In the genomic region with DNA sequence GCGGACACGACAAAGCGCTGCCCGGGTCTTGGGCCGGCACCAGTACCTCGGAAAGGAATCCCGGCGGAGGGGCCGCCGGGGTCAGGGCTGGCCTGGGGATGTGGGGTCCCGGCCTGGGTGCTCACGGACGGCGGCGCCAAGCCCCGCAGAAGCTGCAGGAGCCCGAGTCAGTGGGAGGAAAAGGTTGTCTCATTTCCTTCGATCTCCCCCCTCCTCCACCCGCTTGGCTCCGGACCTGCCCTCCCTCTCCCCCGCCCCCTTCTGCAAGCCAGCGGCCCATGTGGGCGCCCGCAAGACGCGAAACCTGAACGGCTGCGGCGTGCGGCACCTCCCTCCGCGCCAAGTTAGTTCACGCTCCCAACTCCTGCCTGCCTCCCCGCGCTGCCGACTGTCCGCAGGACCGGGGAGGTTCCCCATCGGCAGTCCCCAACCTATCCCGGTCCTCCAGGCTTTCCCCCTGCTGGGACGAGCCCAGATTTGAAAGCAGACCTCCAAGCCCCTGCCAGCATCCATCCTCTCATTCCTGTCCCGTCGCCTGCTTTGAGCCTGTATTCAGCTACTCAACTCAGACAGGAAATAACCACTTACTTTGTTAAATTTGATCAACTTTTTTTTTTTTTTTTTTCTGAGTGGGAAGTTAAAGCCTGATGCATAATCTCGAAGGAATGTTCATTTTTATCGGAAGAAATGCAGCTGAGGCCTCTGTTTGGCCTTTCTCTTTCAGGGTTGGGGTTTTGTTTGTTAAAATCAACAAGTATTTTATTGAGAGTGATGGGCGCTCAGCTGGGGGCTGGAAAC, we compare ENCODE assay signal across 8 cellular contexts. TPM values are rescaled to one million over a fixed set of nuclear protein-coding genes. Genes with fewer than 3 reads are reported as not detected.
A peak's percentile ranks its signal among the peaks of the same experiment; 100 is the strongest.
DNase-seq lines count a peak whose midpoint lies in the region; ATAC-seq and TF ChIP-seq lines count a peak whose summit lies in the region.

A gene with protein sequence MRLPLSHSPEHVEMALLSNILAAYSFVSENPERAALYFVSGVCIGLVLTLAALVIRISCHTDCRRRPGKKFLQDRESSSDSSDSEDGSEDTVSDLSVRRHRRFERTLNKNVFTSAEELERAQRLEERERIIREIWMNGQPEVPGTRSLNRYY (minus strand): TSS at position 172 of the 798 bp plus-strand sequence. CDS start 42,799 bp downstream, outside the sequence.

- no peak for TF ChIP-seq CTCF in osteocyte (IDR thresholded peaks at IDR 0.05)

- peaks cover 25% of the 10 kb centered on the region for H3K4me1 Mint-ChIP-seq in activated CD8-positive, alpha-beta memory T cell treated with anti-CD3 and anti-CD28 coated beads, Interleukin-2, amount 10 ng/mL, durations not matched to agents 7 days and 5 days
- peaks cover 57% of the 10 kb centered on the region for H3K4me1 Mint-ChIP-seq in osteocyte (ENCODE audit: unreplicated experiment)

- H3K9me3 Mint-ChIP-seq in activated CD8-positive, alpha-beta memory T cell treated with anti-CD3 and anti-CD28 coated beads, Interleukin-2, amount 10 ng/mL, durations not matched to agents 7 days and 5 days (ENCODE audit: low read depth): no peaks in the 10 kb centered on the region
- no peaks in the 10 kb centered on the region for H3K9me3 Mint-ChIP-seq in osteocyte (ENCODE audit: unreplicated experiment)

- peaks cover 64% of the 10 kb centered on the region for H3K27me3 Mint-ChIP-seq in activated CD8-positive, alpha-beta memory T cell treated with anti-CD3 and anti-CD28 coated beads, Interleukin-2, amount 10 ng/mL, durations not matched to agents 7 days and 5 days
- H3K27me3 Mint-ChIP-seq in osteocyte (ENCODE audit: unreplicated experiment): no peaks in the 10 kb centered on the region

- CTCF ChIA-PET in activated CD8-positive, alpha-beta memory T cell treated with anti-CD3 and anti-CD28 coated beads, Interleukin-2, amount 10 ng/mL, durations not matched to agents 7 days and 5 days (lab: Charles Lee): interaction anchor here (1.5 kb wide), 2 partner anchors 45 to 48 kb away, joined by 3 to 5 read pairs; no protein-coding TSS in a partner anchor

- DNase-seq in NCI-H2029 (lab: John Stamatoyannopoulos, UW): peak; percentile 9
- DNase-seq in NCI-H2029 treated with DMSO at 0.1 percent for 48 hours (lab: John Stamatoyannopoulos, UW): no peak
- peak; percentile 71 for DNase-seq in HS-27A (ENCODE audit: low read depth)
- no peak for DNase-seq in activated CD8-positive, alpha-beta memory T cell treated with anti-CD3 and anti-CD28 coated beads, Interleukin-2, amount 10 ng/mL, durations not matched to agents 7 days and 5 days
- peak; percentile 62 for DNase-seq in foreskin melanocyte
- peak; percentile 87 for DNase-seq in osteocyte (ENCODE audit: extremely low spot score, unreplicated experiment)
- no peak for DNase-seq in KG1 (lab: John Stamatoyannopoulos, UW)

- H3K36me3 Mint-ChIP-seq in activated CD8-positive, alpha-beta memory T cell treated with anti-CD3 and anti-CD28 coated beads, Interleukin-2, amount 10 ng/mL, durations not matched to agents 7 days and 5 days: no peaks in the 10 kb centered on the region
- no peaks in the 10 kb centered on the region for H3K36me3 Mint-ChIP-seq in osteocyte (ENCODE audit: unreplicated experiment)

- no peak within 1 kb of the TSS for H3K27ac Mint-ChIP-seq in activated CD8-positive, alpha-beta memory T cell treated with anti-CD3 and anti-CD28 coated beads, Interleukin-2, amount 10 ng/mL, durations not matched to agents 7 days and 5 days
- peak within 1 kb of the TSS; percentile 91 for H3K27ac Mint-ChIP-seq in osteocyte (ENCODE audit: unreplicated experiment)

- H3K4me3 Mint-ChIP-seq in activated CD8-positive, alpha-beta memory T cell treated with anti-CD3 and anti-CD28 coated beads, Interleukin-2, amount 10 ng/mL, durations not matched to agents 7 days and 5 days: peak within 1 kb of the TSS; percentile 64
- peak within 1 kb of the TSS; percentile 98 for H3K4me3 Mint-ChIP-seq in osteocyte (ENCODE audit: unreplicated experiment)

- ATAC-seq in activated CD8-positive, alpha-beta memory T cell treated with anti-CD3 and anti-CD28 coated beads, Interleukin-2, amount 10 ng/mL, durations not matched to agents 7 days and 5 days: peak; percentile 50
- ATAC-seq in HG03457 (IDR thresholded peaks at IDR 0.05; ENCODE audit: unreplicated experiment): no peak

RNA-seq across cellular contexts. Expression of the gene that starts here (rescaled TPM):
- not detected for total RNA-seq in activated CD8-positive, alpha-beta memory T cell treated with anti-CD3 and anti-CD28 coated beads, Interleukin-2, amount 10 ng/mL, durations not matched to agents 7 days and 5 days
- total RNA-seq in osteocyte: 30.7 and 33.5 TPM in 2 replicates

Comparison
In these comparisons a context has a peak if more than half of its experiments do, and no peak if none do; other contexts are left out.
1. RNA of the gene that starts here (total RNA-seq): 30.7 to 33.5 TPM in osteocyte; not detected in activated CD8-positive, alpha-beta memory T cell treated with anti-CD3 and anti-CD28 coated beads, Interleukin-2, amount 10 ng/mL, durations not matched to agents 7 days and 5 days; every median in the first group is over 10 times any median in the second.
2. DNase-seq: peak in NCI-H2029 (single experiment), HS-27A (single experiment), foreskin melanocyte (single experiment) and osteocyte (single experiment); none in NCI-H2029 treated with DMSO at 0.1 percent for 48 hours (single experiment), activated CD8-positive, alpha-beta memory T cell treated with anti-CD3 and anti-CD28 coated beads, Interleukin-2, amount 10 ng/mL, durations not matched to agents 7 days and 5 days (single experiment) and KG1 (single experiment).
3. Peak in ATAC-seq in activated CD8-positive, alpha-beta memory T cell treated with anti-CD3 and anti-CD28 coated beads, Interleukin-2, amount 10 ng/mL, durations not matched to agents 7 days and 5 days; RNA of the gene not detected or under 1 TPM.